ENCODE assay signal across 8 cellular contexts in genomic region chr19:15584541-15585115, GRCh38. TPM values are rescaled to one million over a fixed set of nuclear protein-coding genes. Genes with fewer than 3 reads are reported as not detected.
DNase-seq lines count a peak whose midpoint lies in the region; ATAC-seq, FAIRE-seq and TF ChIP-seq lines count a peak whose summit lies in the region.

No MANE protein-coding gene starts in this region.

- H3K9me3 Mint-ChIP-seq in activated CD4-positive, alpha-beta T cell treated with anti-CD3 and anti-CD28 coated beads, Interleukin-2, amount 10 ng/mL, durations not matched to agents 24 days and 14 days = no peaks in the 10 kb centered on the region

- H3K36me3 ChIP-seq in colonic mucosa (no peaks in the 10 kb centered on the region), HepG2 (replicated peaks in 1 of 2; ENCODE audit: control insufficient read depth in 1 of 2, insufficient read depth in 2 of 2, low read length in 2 of 2) (no peaks in the 10 kb centered on the region)

- no peaks in the 10 kb centered on the region for H3K9me3 ChIP-seq in colonic mucosa
- no peaks in the 10 kb centered on the region for H3K9me3 ChIP-seq in HepG2 (ENCODE audit: low read length)

- no peaks in the 10 kb centered on the region for H4K20me1 ChIP-seq in HepG2 (ENCODE audit: insufficient read depth, low read length)

- no peaks in the 10 kb centered on the region for H3K79me2 ChIP-seq in HepG2 (ENCODE audit: insufficient read depth, low read length)

- no peak overlapping the region for H3K9ac ChIP-seq in colonic mucosa (ENCODE audit: low read depth in 2 of 2, low read length in 2 of 2)
- H3K9ac ChIP-seq in HepG2 (ENCODE audit: insufficient read depth, low read depth, low read length) = no peak overlapping the region; the same call in 1 of the 2 replicates

- no peak overlapping the region for H3K4me3 ChIP-seq in colonic mucosa
- H3K4me3 ChIP-seq in HepG2 (replicated peaks in 1 of 3; ENCODE audit: insufficient read depth in 1 of 3, low read depth in 2 of 3, low read length in 3 of 3) = peak overlapping the region in 2 of 3 experiments; percentile 30 to 58; a peak in 4 of 6 replicates

- TF ChIP-seq CTCF in colonic mucosa (IDR thresholded peaks at IDR 0.05) = peak; percentile 79
- peak; percentile 98 for TF ChIP-seq CTCF in HepG2 (CRISPR knock-in tag; IDR thresholded peaks at IDR 0.05)

- FAIRE-seq in HepG2 (lab: Jason Lieb, UNC) = peak; percentile 59

- H3K27ac ChIP-seq in colonic mucosa (no peak overlapping the region), HepG2 (ENCODE audit: extremely low read length, insufficient read depth, low read length) (no peak overlapping the region)

- 38% methylated on average over 12 of the region's 35 CpGs for WGBS in HepG2 (ENCODE audit: low lambda C conversion rate)

- H3K27me3 ChIP-seq in colonic mucosa = no peaks in the 10 kb centered on the region
- no peaks in the 10 kb centered on the region for H3K27me3 ChIP-seq in HepG2 (ENCODE audit: control insufficient read depth in 1 of 2, insufficient read depth in 2 of 2, low read length in 2 of 2)

- peak; percentile 58 for DNase-seq in NCI-H2196 (lab: John Stamatoyannopoulos, UW; ENCODE audit: unreplicated experiment)
- no peak for DNase-seq in NCI-H2196 treated with DMSO at 0.1 percent for 48 hours (lab: John Stamatoyannopoulos, UW; ENCODE audit: unreplicated experiment)
- peak; percentile 62 for DNase-seq in NCI-H460 (ENCODE audit: extremely low read depth, low read depth)
- peak; percentile 94 for DNase-seq in activated CD4-positive, alpha-beta T cell treated with anti-CD3 and anti-CD28 coated beads, Interleukin-2, amount 10 ng/mL, durations not matched to agents 24 days and 14 days
- peak; percentile 85 for DNase-seq in colonic mucosa
- peak; percentile 74 for DNase-seq in HepG2 (ENCODE audit: low spot score)
- DNase-seq in stimulated activated CD4-positive, alpha-beta T cell treated with anti-CD3 and anti-CD28 coated beads, TNF-alpha, amount 100 ng/mL, for 4 hours (ENCODE audit: low read depth in 3 of 3) = peak; percentile 67 to 82 (median 69)

- peaks cover 2% of the 10 kb centered on the region for H3K4me1 Mint-ChIP-seq in activated CD4-positive, alpha-beta T cell treated with anti-CD3 and anti-CD28 coated beads, Interleukin-2, amount 10 ng/mL, durations not matched to agents 24 days and 14 days

- H3K27me3 Mint-ChIP-seq in activated CD4-positive, alpha-beta T cell treated with anti-CD3 and anti-CD28 coated beads, Interleukin-2, amount 10 ng/mL, durations not matched to agents 24 days and 14 days = peaks cover 8% of the 10 kb centered on the region

- intact Hi-C loops in activated CD4-positive, alpha-beta T cell treated with anti-CD3 and anti-CD28 coated beads, Interleukin-2, amount 10 ng/mL, durations not matched to agents 24 days and 14 days (cut with micrococcal nuclease) = no loop called here
- intact Hi-C loops in colonic mucosa (cut with DNase I) = no loop called here
- intact Hi-C loops in HepG2 (cut with micrococcal nuclease; ENCODE audit: unreplicated experiment) = no loop called here

- TF ChIP-seq EP300 in HepG2 (IDR thresholded peaks at IDR 0.05; ENCODE audit: low read depth in 2 of 2, low read length in 2 of 2) = no peak
- no peak for TF ChIP-seq EP300 in HepG2 (CRISPR knock-in tag; IDR thresholded peaks at IDR 0.05; ENCODE audit: borderline replicate concordance)

- BruUV-seq in HepG2 (replicated peaks; lab: Mats Ljungman, UMichigan) = no TSS peak

- TF ChIP-seq POLR2A in HepG2 (IDR thresholded peaks at IDR 0.05; ENCODE audit: insufficient read depth in 1 of 2, low read depth in 2 of 2, low read length in 2 of 2) (peak in 1 of 2 experiments; percentile 38; a peak in 1 of 4 replicates), GM18505 (IDR thresholded peaks at IDR 0.05; ENCODE audit: borderline replicate concordance, extremely low read depth, insufficient read depth, insufficient read length) (no peak)

- no peaks in the 10 kb centered on the region for H3K4me1 ChIP-seq in colonic mucosa
- peaks cover 6% of the 10 kb centered on the region for H3K4me1 ChIP-seq in HepG2 (ENCODE audit: insufficient read depth, low read length)

- peak; percentile 74 for TF ChIP-seq RAD21 in HepG2 (CRISPR knock-in tag; IDR thresholded peaks at IDR 0.05)

- in situ Hi-C loops in HepG2 (cut with HindIII; ENCODE audit: extremely low pct_ligation_motif_present, low pct_unique_long_range_greater_than_20kb) = no loop called here

- H3K36me3 Mint-ChIP-seq in activated CD4-positive, alpha-beta T cell treated with anti-CD3 and anti-CD28 coated beads, Interleukin-2, amount 10 ng/mL, durations not matched to agents 24 days and 14 days (ENCODE audit: low read depth) = no peaks in the 10 kb centered on the region

- H3K27ac Mint-ChIP-seq in activated CD4-positive, alpha-beta T cell treated with anti-CD3 and anti-CD28 coated beads, Interleukin-2, amount 10 ng/mL, durations not matched to agents 24 days and 14 days = no peak overlapping the region

- CTCF ChIA-PET in HepG2 (lab: Yijun Ruan, JAX; ENCODE audit: low intra/inter-chr PET ratio, low total read pairs) = interaction anchor here (1.3 to 1.8 kb wide), 2 partner anchors 175 to 598 kb away, joined by 4 to 5 read pairs; no protein-coding TSS in a partner anchor

- POLR2A ChIA-PET in HepG2 (lab: Yijun Ruan, JAX) = no interaction called here

- peak overlapping the region; percentile 64 for H3K4me3 Mint-ChIP-seq in activated CD4-positive, alpha-beta T cell treated with anti-CD3 and anti-CD28 coated beads, Interleukin-2, amount 10 ng/mL, durations not matched to agents 24 days and 14 days

- ATAC-seq in HepG2 (peak; percentile 97), GM18505 (IDR thresholded peaks at IDR 0.05; ENCODE audit: unreplicated experiment) (no peak)

- H2AFZ ChIP-seq in HepG2 (ENCODE audit: low read length) = no peak overlapping the region

- peak overlapping the region; percentile 71 for H3K4me2 ChIP-seq in HepG2 (ENCODE audit: low read depth, low read length)

TF ChIP-seq in HepG2, 621 proteins besides CTCF, POLR2A, EP300 and RAD21 (continues in another document):
- TF ChIP-seq ATM (IDR thresholded peaks at IDR 0.05; ENCODE audit: borderline replicate concordance) = no peak

RNA-seq across cellular contexts. Expression of gene CYP4F8, which starts 30.4 kb away (rescaled TPM):
- total RNA-seq in NCI-H460 (2014; rRNA removed; shearing (Covaris generic)) = not detected in 2 replicates
- not detected in 2 replicates for polyA plus RNA-seq in NCI-H460 (2014; cell fraction: nucleus; rRNA removed)
- total RNA-seq in activated CD4-positive, alpha-beta T cell treated with anti-CD3 and anti-CD28 coated beads, Interleukin-2, amount 10 ng/mL, durations not matched to agents 24 days and 14 days = not detected in 2 replicates
- total RNA-seq in colonic mucosa (not detected), HepG2 (2016; rRNA removed; fragmentation: Illumina TruSeq; extraction: Trizol) (not detected in 2 replicates)
- not detected in 2 replicates for total RNA-seq in HepG2 (2016; cell fraction: cytosol; rRNA removed; fragmentation: Illumina TruSeq; extraction: Trizol; ENCODE audit: low read depth)
- not detected in 2 replicates for total RNA-seq in HepG2 (2016; cell fraction: insoluble cytoplasmic fraction; rRNA removed; fragmentation: Illumina TruSeq; extraction: Trizol)
- total RNA-seq in HepG2 (2016; cell fraction: membrane; rRNA removed; fragmentation: Illumina TruSeq; extraction: Trizol) = not detected in 2 replicates
- total RNA-seq in HepG2 (2016; cell fraction: nucleus; rRNA removed; fragmentation: Illumina TruSeq; extraction: Trizol) = not detected in 2 replicates
- polyA plus RNA-seq in HepG2 (2011; rRNA removed) = not detected in 2 replicates
- polyA plus RNA-seq in HepG2 (2011; cell fraction: cytosol; rRNA removed) = not detected in 2 replicates
- not detected in 2 replicates for polyA plus RNA-seq in HepG2 (2011; cell fraction: nucleus; rRNA removed)
- not detected in 2 replicates for polyA plus RNA-seq in HepG2 (2012)
- not detected in 2 replicates for polyA plus RNA-seq in HepG2 (2016; cell fraction: cytosol; fragmentation: Illumina TruSeq; extraction: Trizol; ENCODE audit: low read depth)
- not detected in 2 replicates for polyA plus RNA-seq in HepG2 (2016; cell fraction: insoluble cytoplasmic fraction; fragmentation: Illumina TruSeq; extraction: Trizol; ENCODE audit: low read depth)
- polyA plus RNA-seq in HepG2 (2016; cell fraction: membrane; fragmentation: Illumina TruSeq; extraction: Trizol; ENCODE audit: low read depth) = not detected in 2 replicates
- not detected in 2 replicates for polyA plus RNA-seq in HepG2 (2016; cell fraction: nucleus; fragmentation: Illumina TruSeq; extraction: Trizol; ENCODE audit: insufficient read depth, low read depth)
- not detected in 2 replicates for polyA minus RNA-seq in HepG2 (2011; rRNA and poly(A)+ RNA removed; ENCODE audit: low replicate concordance)
- not detected in 2 replicates for polyA minus RNA-seq in HepG2 (2011; cell fraction: cytosol; rRNA and poly(A)+ RNA removed)
- polyA minus RNA-seq in HepG2 (2011; cell fraction: nucleus; rRNA and poly(A)+ RNA removed) = not detected in 2 replicates

RNA-seq across cellular contexts. Expression of gene CYP4F3, which starts 56.1 kb away (rescaled TPM):
- 2.9 and 3.0 TPM in 2 replicates for total RNA-seq in NCI-H460 (2014; rRNA removed; shearing (Covaris generic))
- polyA plus RNA-seq in NCI-H460 (2014; cell fraction: nucleus; rRNA removed) = 8.6 and 14.4 TPM in 2 replicates
- 0.09 TPM in 1 of 2 replicates, not detected in the other for total RNA-seq in activated CD4-positive, alpha-beta T cell treated with anti-CD3 and anti-CD28 coated beads, Interleukin-2, amount 10 ng/mL, durations not matched to agents 24 days and 14 days
- 1 to 10 TPM; 7.8 to 8.3 TPM for total RNA-seq in colonic mucosa
- 5.6 and 17.8 TPM in 2 replicates for total RNA-seq in HepG2 (2016; rRNA removed; fragmentation: Illumina TruSeq; extraction: Trizol)
- 1.5 and 1.8 TPM in 2 replicates for total RNA-seq in HepG2 (2016; cell fraction: cytosol; rRNA removed; fragmentation: Illumina TruSeq; extraction: Trizol; ENCODE audit: low read depth)
- 5.2 and 19.4 TPM in 2 replicates for total RNA-seq in HepG2 (2016; cell fraction: insoluble cytoplasmic fraction; rRNA removed; fragmentation: Illumina TruSeq; extraction: Trizol)
- 3.3 and 3.5 TPM in 2 replicates for total RNA-seq in HepG2 (2016; cell fraction: membrane; rRNA removed; fragmentation: Illumina TruSeq; extraction: Trizol)
- total RNA-seq in HepG2 (2016; cell fraction: nucleus; rRNA removed; fragmentation: Illumina TruSeq; extraction: Trizol) = 31.5 and 33.3 TPM in 2 replicates
- 22.8 and 36.6 TPM in 2 replicates for polyA plus RNA-seq in HepG2 (2011; rRNA removed)
- 8.9 and 9.0 TPM in 2 replicates for polyA plus RNA-seq in HepG2 (2011; cell fraction: cytosol; rRNA removed)
- polyA plus RNA-seq in HepG2 (2011; cell fraction: nucleus; rRNA removed) = 112 and 139 TPM in 2 replicates
- polyA plus RNA-seq in HepG2 (2012) = 18.0 and 18.4 TPM in 2 replicates
- 0.71 and 0.78 TPM in 2 replicates for polyA plus RNA-seq in HepG2 (2016; cell fraction: cytosol; fragmentation: Illumina TruSeq; extraction: Trizol; ENCODE audit: low read depth)
- 3.8 and 5.7 TPM in 2 replicates for polyA plus RNA-seq in HepG2 (2016; cell fraction: insoluble cytoplasmic fraction; fragmentation: Illumina TruSeq; extraction: Trizol; ENCODE audit: low read depth)
- 1.4 and 1.6 TPM in 2 replicates for polyA plus RNA-seq in HepG2 (2016; cell fraction: membrane; fragmentation: Illumina TruSeq; extraction: Trizol; ENCODE audit: low read depth)
- 55.9 and 57.1 TPM in 2 replicates for polyA plus RNA-seq in HepG2 (2016; cell fraction: nucleus; fragmentation: Illumina TruSeq; extraction: Trizol; ENCODE audit: insufficient read depth, low read depth)
- polyA minus RNA-seq in HepG2 (2011; rRNA and poly(A)+ RNA removed; ENCODE audit: low replicate concordance) = 4.2 and 53.5 TPM in 2 replicates
- 6.2 and 7.0 TPM in 2 replicates for polyA minus RNA-seq in HepG2 (2011; cell fraction: cytosol; rRNA and poly(A)+ RNA removed)
- 92.7 and 137 TPM in 2 replicates for polyA minus RNA-seq in HepG2 (2011; cell fraction: nucleus; rRNA and poly(A)+ RNA removed)
